ENCODE assay signal across 8 cellular contexts in genomic region chr15:88649286-88649733, GRCh38. TPM values are rescaled to one million over a fixed set of nuclear protein-coding genes. Genes with fewer than 3 reads are reported as not detected.
DNase-seq lines count a peak whose midpoint lies in the region; ATAC-seq, FAIRE-seq and TF ChIP-seq lines count a peak whose summit lies in the region.

No MANE protein-coding gene starts in this region.

- no peaks in the 10 kb centered on the region for H3K27me3 ChIP-seq in BJ (ENCODE audit: control insufficient read depth, insufficient read depth, low read length)
- H3K27me3 ChIP-seq in Peyer's patch = no peaks in the 10 kb centered on the region
- no peaks in the 10 kb centered on the region for H3K27me3 ChIP-seq in heart left ventricle
- no peaks in the 10 kb centered on the region for H3K27me3 ChIP-seq in small intestine (ENCODE audit: control insufficient read depth in 2 of 2, insufficient read depth in 2 of 2, low read length in 2 of 2)

- H3K27ac Mint-ChIP-seq in activated naive CD4-positive, alpha-beta T cell treated with anti-CD3 and anti-CD28 coated beads, Interleukin-2, amount 50 U/mL, for 24 hours = peak overlapping the region; percentile 100

- POLR2A ChIA-PET in BJ (lab: Charles Lee) = no interaction called here

- peaks cover 0 to 31% (median 25%) of the 10 kb centered on the region in 4 donors for H3K4me1 ChIP-seq in Peyer's patch
- H3K4me1 ChIP-seq in heart left ventricle = peaks cover 7 to 28% (median 18%) of the 10 kb centered on the region in 12 donors
- peaks cover 10 to 15% of the 10 kb centered on the region in 2 donors for H3K4me1 ChIP-seq in small intestine (ENCODE audit: control insufficient read depth in 2 of 2, insufficient read depth in 1 of 2, low read depth in 1 of 2, low read length in 1 of 2)

- peaks cover 10% of the 10 kb centered on the region for H3K36me3 Mint-ChIP-seq in activated naive CD4-positive, alpha-beta T cell treated with anti-CD3 and anti-CD28 coated beads, Interleukin-2, amount 50 U/mL, for 24 hours

- H3K4me3 ChIP-seq in BJ (ENCODE audit: low read depth, low read length) (no peak overlapping the region), Peyer's patch (no peak overlapping the region), heart left ventricle (no peak overlapping the region), small intestine (ENCODE audit: low read depth in 1 of 2, low read length in 2 of 2) (no peak overlapping the region)

- peaks cover 89% of the 10 kb centered on the region for H3K4me1 Mint-ChIP-seq in activated naive CD4-positive, alpha-beta T cell treated with anti-CD3 and anti-CD28 coated beads, Interleukin-2, amount 50 U/mL, for 24 hours

- ATAC-seq in GM21786 (IDR thresholded peaks at IDR 0.05; ENCODE audit: unreplicated experiment) (peak; percentile 57), heart left ventricle (peak; percentile 48 to 90 (median 82))

- FAIRE-seq in small intestine (lab: Jason Lieb, UNC) = no peak

- DNase-seq in BJ (ENCODE audit: low read depth) (peak; percentile 39), Peyer's patch (peak; percentile 50 to 89 (median 78)), heart left ventricle (peak; percentile 66 to 89 (median 75)), small intestine (no peak), DMS153 (lab: John Stamatoyannopoulos, UW) (no peak), COLO668 (lab: John Stamatoyannopoulos, UW; ENCODE audit: unreplicated experiment) (no peak)

- no peaks in the 10 kb centered on the region for H3K9me3 ChIP-seq in Peyer's patch
- no peaks in the 10 kb centered on the region for H3K9me3 ChIP-seq in heart left ventricle
- H3K9me3 ChIP-seq in small intestine (ENCODE audit: control insufficient read depth, low read depth) = no peaks in the 10 kb centered on the region

- H3K27me3 Mint-ChIP-seq in activated naive CD4-positive, alpha-beta T cell treated with anti-CD3 and anti-CD28 coated beads, Interleukin-2, amount 50 U/mL, for 24 hours = no peaks in the 10 kb centered on the region

- H3K9me3 Mint-ChIP-seq in activated naive CD4-positive, alpha-beta T cell treated with anti-CD3 and anti-CD28 coated beads, Interleukin-2, amount 50 U/mL, for 24 hours = no peaks in the 10 kb centered on the region

- H3K36me3 ChIP-seq in BJ (ENCODE audit: control insufficient read depth, insufficient read depth, low read length) (no peaks in the 10 kb centered on the region), Peyer's patch (no peaks in the 10 kb centered on the region), heart left ventricle (peaks cover 0 to 9% (median 0%) of the 10 kb centered on the region in 9 donors), small intestine (ENCODE audit: control insufficient read depth in 2 of 2, insufficient read depth in 2 of 2, low read length in 2 of 2) (peaks cover 0 to 8% of the 10 kb centered on the region in 2 donors)

- H3K4me3 Mint-ChIP-seq in activated naive CD4-positive, alpha-beta T cell treated with anti-CD3 and anti-CD28 coated beads, Interleukin-2, amount 50 U/mL, for 24 hours = peak overlapping the region; percentile 84

- TF ChIP-seq CTCF in BJ (IDR thresholded peaks at IDR 0.05; ENCODE audit: insufficient read depth, low read depth, low read length) (no peak), Peyer's patch (IDR thresholded peaks at IDR 0.05) (no peak), heart left ventricle (IDR thresholded peaks at IDR 0.05) (no peak)

- H3K27ac ChIP-seq in Peyer's patch (peak overlapping the region; percentile 43 to 70 (median 57)), heart left ventricle (peak overlapping the region in 11 of 12 donors; percentile 55 to 89 (median 70)), small intestine (ENCODE audit: low read depth in 1 of 2, low read length in 1 of 2) (peak overlapping the region; percentile 85 to 88)

- CTCF ChIA-PET in BJ (lab: Yijun Ruan, JAX) = interaction anchor here (1.0 to 1.1 kb wide), 2 partner anchors 9 to 185 kb away, joined by 3 read pairs; no protein-coding TSS in a partner anchor

- intact Hi-C loops in heart left ventricle (cut with DNase I) = no loop called here

- TF ChIP-seq POLR2A in Peyer's patch (IDR thresholded peaks at IDR 0.05) = no peak
- TF ChIP-seq POLR2A in heart left ventricle (IDR thresholded peaks at IDR 0.05) = no peak

- 39 to 54% (median 49%) methylated on average over 12 of the region's 12 CpGs for WGBS in heart left ventricle, 4 donors
- 37 to 46% (median 38%) methylated on average over 12 of the region's 12 CpGs for WGBS in small intestine, 3 donors

RNA-seq across cellular contexts. Expression of gene ISG20, which starts 10.5 kb away (rescaled TPM):
- 1.8 and 4.2 TPM in 2 replicates for polyA plus RNA-seq in BJ (2011; rRNA removed)
- 0.72 and 1.2 TPM in 2 replicates for polyA minus RNA-seq in BJ (2011; rRNA and poly(A)+ RNA removed)
- total RNA-seq in Peyer's patch = 10 to 100 TPM; 50.3 to 90.0 (median 70.6) TPM
- total RNA-seq in heart left ventricle = 10 to 100 TPM in 2 of 9 donors, 1 to 10 TPM in 7; 1.5 to 24.2 (median 4.9) TPM
- polyA plus RNA-seq in heart left ventricle = 10 to 100 TPM in 1 of 2 donors, 1 to 10 TPM in 1; 3.1 to 10.3 TPM
- polyA plus RNA-seq in small intestine = 100 to 1,000 TPM in 2 of 3 donors, 10 to 100 TPM in 1; 64.5 to 434 (median 132) TPM

RNA-seq across cellular contexts. Expression of gene AEN, which starts 28.2 kb away (rescaled TPM):
- polyA plus RNA-seq in BJ (2011; rRNA removed) (35.6 and 45.5 TPM in 2 replicates), heart left ventricle (10 to 100 TPM in 1 of 2 donors, 1 to 10 TPM in 1; 3.8 to 21.8 TPM), small intestine (10 to 100 TPM in 2 of 3 donors, 1 to 10 TPM in 1; 5.4 to 16.8 (median 14.4) TPM)
- polyA minus RNA-seq in BJ (2011; rRNA and poly(A)+ RNA removed) = 64.2 and 76.3 TPM in 2 replicates
- total RNA-seq in Peyer's patch (10 to 100 TPM in 2 of 4 donors, 1 to 10 TPM in 2; 9.6 to 17.3 (median 11.5) TPM), heart left ventricle (10 to 100 TPM in 2 of 9 donors, 1 to 10 TPM in 7; 4.5 to 11.9 (median 6.6) TPM)

Comparison
In these comparisons a context has a peak if more than half of its experiments do, and no peak if none do; other contexts are left out.
1. DNase-seq: peak in BJ (single experiment), Peyer's patch (3 of 3) and heart left ventricle (5 of 5); none in small intestine (single experiment), DMS153 (single experiment) and COLO668 (single experiment).
2. RNA of gene ISG20, which starts 10.5 kb away (polyA plus RNA-seq): 64.5 to 434 TPM in small intestine; 3.1 to 10.3 TPM in heart left ventricle and 1.8 to 4.2 TPM in BJ; every median in the first group is over 4 times any median in the second.
3. Peak in every context shown above with its lines, with median percentiles within 50 percentile points of each other: H3K27ac ChIP-seq.